19 cellular contexts compared by ENCODE assay signal in the genomic region with DNA sequence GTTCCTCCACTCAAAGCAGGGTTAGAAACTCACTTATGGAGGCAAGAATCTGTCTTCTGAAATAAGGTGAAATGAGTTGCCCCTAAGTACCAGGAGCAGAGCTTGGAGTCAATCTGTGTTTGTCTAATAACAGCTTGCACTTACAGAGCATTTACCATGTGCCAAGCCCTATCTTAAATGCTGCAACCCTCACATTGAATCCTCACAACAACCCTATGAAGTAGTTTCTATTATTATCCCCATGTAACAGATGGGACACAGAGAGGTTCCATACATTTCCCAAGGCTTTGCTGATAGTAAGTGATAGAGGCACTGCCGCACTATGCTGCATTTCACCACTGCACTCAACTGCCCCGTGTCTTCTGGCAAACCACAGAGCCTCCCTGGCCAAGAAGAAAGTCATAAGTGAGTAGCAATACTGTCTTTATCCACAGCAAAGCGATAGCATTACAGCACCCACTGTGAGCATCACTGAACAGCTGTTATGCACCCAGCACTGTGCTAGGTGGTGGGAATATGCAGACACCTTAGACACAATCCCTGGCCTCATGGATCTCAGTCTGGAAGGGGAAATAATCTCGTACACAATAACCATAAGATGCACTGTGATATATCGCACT.
DNase-seq lines count a peak whose midpoint lies in the region; ATAC-seq and TF ChIP-seq lines count a peak whose summit lies in the region.
"Had no signal": no experiment of that assay in that cellular context is flagged by ENCODE, and none has a peak within 500 bp of the region (broad histone marks: within the 10 kb centered on the region; RNA-seq: fewer than 3 reads in every experiment).

No MANE protein-coding gene starts in this region.

- no peaks in the 10 kb centered on the region for H3K36me3 ChIP-seq in right atrium auricular region
- no peaks in the 10 kb centered on the region for H3K36me3 ChIP-seq in heart left ventricle
- H3K36me3 ChIP-seq: BE2C had no signal

- WGBS in heart left ventricle, 4 donors, result 41 to 58% (median 51%) methylated on average over 5 of the region's 5 CpGs

- H3K9me3 Mint-ChIP-seq in stimulated activated effector memory CD8-positive, alpha-beta T cell treated with anti-CD3 and anti-CD28 coated beads, Interleukin-12 subunit alpha, Interleukin-12 subunit beta, amount 100 ng/mL, for 72 hours, result no peaks in the 10 kb centered on the region
- H3K9me3 Mint-ChIP-seq: GM23338 had no signal

- no peak overlapping the region for H3K27ac Mint-ChIP-seq in stimulated activated effector memory CD8-positive, alpha-beta T cell treated with anti-CD3 and anti-CD28 coated beads, Interleukin-12 subunit alpha, Interleukin-12 subunit beta, amount 100 ng/mL, for 72 hours
- H3K27ac Mint-ChIP-seq: CD4-positive, CD25-positive, alpha-beta regulatory T cell had no signal

- H3K27ac ChIP-seq in right atrium auricular region (no peak overlapping the region), heart left ventricle (no peak overlapping the region)

- DNase-seq in Right ventricle myocardium inferior (ENCODE audit: missing footprints) (no peak), right atrium auricular region (ENCODE audit: low spot score) (no peak), NCI-H524 (lab: John Stamatoyannopoulos, UW) (peak; percentile 84 to 96), heart left ventricle (no peak), middle frontal gyrus (ENCODE audit: extremely low spot score, low spot score) (no peak)
- no peak for DNase-seq in stimulated activated effector memory CD8-positive, alpha-beta T cell treated with anti-CD3 and anti-CD28 coated beads, Interleukin-12 subunit alpha, Interleukin-12 subunit beta, amount 100 ng/mL, for 72 hours (ENCODE audit: low spot score in 2 of 2)
- no peak for DNase-seq in stimulated activated naive CD4-positive, alpha-beta T cell (lab: John Stamatoyannopoulos, UW)
- DNase-seq: BE2C; Caco-2; CD4-positive, CD25-positive, alpha-beta regulatory T cell; HCEC 1CT; KBM-7; MV-4-11; NCI-H187 treated with DMSO at 0.1 percent for 48 hours; NCI-H345; NCI-H69; SHP77 treated with DMSO at 0.1 percent for 48 hours had no signal

- H3K4me3 ChIP-seq in right atrium auricular region (no peak overlapping the region), heart left ventricle (no peak overlapping the region)
- H3K4me3 ChIP-seq: GM23338 had no signal

- H3K9me3 ChIP-seq in right atrium auricular region (no peaks in the 10 kb centered on the region), heart left ventricle (no peaks in the 10 kb centered on the region)
- H3K9me3 ChIP-seq: BE2C, Caco-2 had no signal

- H3K27me3 ChIP-seq in right atrium auricular region (no peaks in the 10 kb centered on the region), heart left ventricle (no peaks in the 10 kb centered on the region)
- H3K27me3 ChIP-seq: BE2C had no signal

- peaks cover 0 to 6% of the 10 kb centered on the region in 2 donors for H3K4me1 ChIP-seq in right atrium auricular region
- peaks cover 0 to 23% (median 5%) of the 10 kb centered on the region in 12 donors for H3K4me1 ChIP-seq in heart left ventricle
- H3K4me1 ChIP-seq: Caco-2 had no signal

- H3K4me1 Mint-ChIP-seq in stimulated activated effector memory CD8-positive, alpha-beta T cell treated with anti-CD3 and anti-CD28 coated beads, Interleukin-12 subunit alpha, Interleukin-12 subunit beta, amount 100 ng/mL, for 72 hours, result no peaks in the 10 kb centered on the region
- H3K4me1 Mint-ChIP-seq: CD4-positive, CD25-positive, alpha-beta regulatory T cell had no signal

- ATAC-seq in Right ventricle myocardium inferior, result peak; percentile 50
- peak; percentile 72 to 91 (median 82) for ATAC-seq in heart left ventricle
- ATAC-seq in stimulated activated effector memory CD8-positive, alpha-beta T cell treated with anti-CD3 and anti-CD28 coated beads, Interleukin-12 subunit alpha, Interleukin-12 subunit beta, amount 100 ng/mL, for 72 hours, result peak; percentile 13
- no peak for ATAC-seq in HG03457 (IDR thresholded peaks at IDR 0.05; ENCODE audit: unreplicated experiment)
- ATAC-seq: GM23338 had no signal

- intact Hi-C loops in Right ventricle myocardium inferior (cut with DNase I), result no loop called here
- intact Hi-C loops in heart left ventricle (cut with DNase I), result no loop called here

- no peak for TF ChIP-seq POLR2A in heart left ventricle (IDR thresholded peaks at IDR 0.05)

- TF ChIP-seq CTCF in right atrium auricular region (IDR thresholded peaks at IDR 0.05) (no peak), heart left ventricle (IDR thresholded peaks at IDR 0.05) (no peak)

- H3K4me3 Mint-ChIP-seq in stimulated activated effector memory CD8-positive, alpha-beta T cell treated with anti-CD3 and anti-CD28 coated beads, Interleukin-12 subunit alpha, Interleukin-12 subunit beta, amount 100 ng/mL, for 72 hours, result no peak overlapping the region
- H3K4me3 Mint-ChIP-seq: CD4-positive, CD25-positive, alpha-beta regulatory T cell; GM23338 had no signal

- H3K36me3 Mint-ChIP-seq in stimulated activated effector memory CD8-positive, alpha-beta T cell treated with anti-CD3 and anti-CD28 coated beads, Interleukin-12 subunit alpha, Interleukin-12 subunit beta, amount 100 ng/mL, for 72 hours, result no peaks in the 10 kb centered on the region
- H3K36me3 Mint-ChIP-seq: CD4-positive, CD25-positive, alpha-beta regulatory T cell had no signal

Comparison
In these comparisons a context has a peak if more than half of its experiments do, and no peak if none do; other contexts are left out.
1. DNase-seq: peak in NCI-H524 (2 of 2); none in Right ventricle myocardium inferior (single experiment), right atrium auricular region (single experiment), heart left ventricle (0 of 5), stimulated activated effector memory CD8-positive, alpha-beta T cell treated with anti-CD3 and anti-CD28 coated beads, Interleukin-12 subunit alpha, Interleukin-12 subunit beta, amount 100 ng/mL, for 72 hours (0 of 2), middle frontal gyrus (single experiment) and stimulated activated naive CD4-positive, alpha-beta T cell (0 of 6).